In genomic region chr4:100695871-100696270, GRCh38 we compare ENCODE assay signal across 23 cellular contexts.
DNase-seq lines count a peak whose midpoint lies in the region; ATAC-seq, FAIRE-seq and TF ChIP-seq lines count a peak whose summit lies in the region.
"Had no signal": no experiment of that assay in that cellular context is flagged by ENCODE, and none has a peak within 500 bp of the region (broad histone marks: within the 10 kb centered on the region; RNA-seq: fewer than 3 reads in every experiment).

No MANE protein-coding gene starts in this region.

- H3K4me1 ChIP-seq in left ventricle myocardium inferior (peaks cover 9% of the 10 kb centered on the region), heart right ventricle (peaks cover 0 to 13% (median 0%) of the 10 kb centered on the region in 9 donors), endothelial cell of umbilical vein (ENCODE audit: control insufficient read depth, extremely low read depth, insufficient read depth, low read length) (peaks cover 26% of the 10 kb centered on the region), neural progenitor cell (peaks cover 14% of the 10 kb centered on the region), right lobe of liver (no peaks in the 10 kb centered on the region)
- H3K4me1 ChIP-seq: A549, BLaER1 had no signal

- dilution Hi-C loops in endothelial cell of umbilical vein (cut with MboI; ENCODE audit: extremely low pct_ligation_motif_present, low sequenced_read_pairs): no loop called here

- H3K79me2 ChIP-seq in endothelial cell of umbilical vein (ENCODE audit: control insufficient read depth, insufficient read depth, low read length) (no peaks in the 10 kb centered on the region), neural progenitor cell (ENCODE audit: low read depth) (no peaks in the 10 kb centered on the region)

- no peaks in the 10 kb centered on the region for H3K9me3 ChIP-seq in left ventricle myocardium inferior (replicated peaks)
- no peaks in the 10 kb centered on the region for H3K9me3 ChIP-seq in heart right ventricle
- no peaks in the 10 kb centered on the region for H3K9me3 ChIP-seq in endothelial cell of umbilical vein (replicated peaks; ENCODE audit: control insufficient read depth, insufficient read depth, low read length)
- no peaks in the 10 kb centered on the region for H3K9me3 ChIP-seq in neural progenitor cell (ENCODE audit: low read depth)
- peaks cover 0 to 4% (median 0%) of the 10 kb centered on the region in 4 donors for H3K9me3 ChIP-seq in right lobe of liver
- H3K9me3 ChIP-seq: A549, BLaER1 had no signal

- peaks cover 2% of the 10 kb centered on the region for H3K27me3 Mint-ChIP-seq in neural progenitor cell (ENCODE audit: insufficient read depth, low read depth)

- H3K27ac ChIP-seq in left ventricle myocardium inferior (replicated peaks) (no peak overlapping the region), heart right ventricle (no peak overlapping the region), endothelial cell of umbilical vein (ENCODE audit: insufficient read depth, low read depth, low read length) (no peak overlapping the region), neural progenitor cell (no peak overlapping the region), right lobe of liver (no peak overlapping the region)
- H3K27ac ChIP-seq: 22Rv1, A549, BLaER1 had no signal

- no peaks in the 10 kb centered on the region for H3F3A ChIP-seq in neural progenitor cell (ENCODE audit: low read depth)

- FAIRE-seq in endothelial cell of umbilical vein (lab: Jason Lieb, UNC): no peak
- FAIRE-seq: A549, G401.6, GM12891, GM18507, H1, HepG2 had no signal

- BruUV-seq in endothelial cell of umbilical vein (replicated peaks; lab: Mats Ljungman, UMichigan): no TSS peak

- no peak overlapping the region for H3K27ac Mint-ChIP-seq in neural progenitor cell
- H3K27ac Mint-ChIP-seq: CD14-positive monocyte; CD4-positive, alpha-beta memory T cell; H9; IgD-negative memory B cell had no signal

- ATAC-seq in heart right ventricle: no peak
- ATAC-seq in right lobe of liver: no peak
- ATAC-seq: A549, HepG2 had no signal

- POLR2A ChIA-PET in endothelial cell of umbilical vein (lab: Charles Lee): no interaction called here

- DNase-seq in left ventricle myocardium inferior (no peak), heart right ventricle (no peak), endothelial cell of umbilical vein (ENCODE audit: low read depth, low spot score) (peak; percentile 24), neural progenitor cell (ENCODE audit: low spot score) (no peak), right lobe of liver (no peak), COLO668 (lab: John Stamatoyannopoulos, UW; ENCODE audit: unreplicated experiment) (no peak), cerebellum (ENCODE audit: low spot score) (no peak)
- DNase-seq: CD4-positive, alpha-beta memory T cell; COR-L47; DMS 273 treated with DMSO at 0.1 percent for 48 hours; DMS53; H9; KBM-7 had no signal

- peaks cover 10% of the 10 kb centered on the region for H3K4me1 Mint-ChIP-seq in neural progenitor cell
- H3K4me1 Mint-ChIP-seq: CD14-positive monocyte; CD4-positive, alpha-beta memory T cell; IgD-negative memory B cell had no signal

- TF ChIP-seq CTCF in left ventricle myocardium inferior (IDR thresholded peaks at IDR 0.05; ENCODE audit: borderline replicate concordance) (no peak), heart right ventricle (IDR thresholded peaks at IDR 0.05) (no peak), endothelial cell of umbilical vein (IDR thresholded peaks at IDR 0.05; ENCODE audit: extremely low read depth in 1 of 2, insufficient read depth in 1 of 2, low read depth in 1 of 2, low read length in 2 of 2) (no peak), neural progenitor cell (IDR thresholded peaks at IDR 0.05) (no peak), right lobe of liver (IDR thresholded peaks at IDR 0.05) (no peak)

- H3K4me3 ChIP-seq in left ventricle myocardium inferior: peak overlapping the region; percentile 42
- peak overlapping the region in 1 of 10 donors; percentile 34 for H3K4me3 ChIP-seq in heart right ventricle
- no peak overlapping the region for H3K4me3 ChIP-seq in endothelial cell of umbilical vein (replicated peaks in 1 of 3; ENCODE audit: insufficient read depth in 1 of 3, low read depth in 1 of 3, low read length in 3 of 3)
- no peak overlapping the region for H3K4me3 ChIP-seq in neural progenitor cell
- no peak overlapping the region for H3K4me3 ChIP-seq in right lobe of liver
- H3K4me3 ChIP-seq: A549, BLaER1 had no signal

- intact Hi-C loops in left ventricle myocardium inferior (cut with micrococcal nuclease): no loop called here
- intact Hi-C loops in heart right ventricle (cut with DNase I): loop anchor here in 1 of 10 donors (5.0 kb wide), 1 partner anchor 41 kb away; no protein-coding TSS in a partner anchor
- intact Hi-C loops in endothelial cell of umbilical vein (cut with micrococcal nuclease): loop anchor here (1.0 to 2.0 kb wide), 4 partner anchors 19 to 178 kb away; partner anchors contain the start of gene EMCN
- intact Hi-C loops in right lobe of liver (cut with DNase I): no loop called here

- H3K4me2 ChIP-seq in endothelial cell of umbilical vein (ENCODE audit: insufficient read depth, low read length) (peak overlapping the region; percentile 48), neural progenitor cell (no peak overlapping the region)
- H3K4me2 ChIP-seq: A549, BLaER1 had no signal

- no peak overlapping the region for H3K4me3 Mint-ChIP-seq in neural progenitor cell
- H3K4me3 Mint-ChIP-seq: CD14-positive monocyte; CD4-positive, alpha-beta memory T cell; H9; IgD-negative memory B cell had no signal

- no peak overlapping the region for H3K9ac ChIP-seq in endothelial cell of umbilical vein (replicated peaks; ENCODE audit: extremely low read depth, insufficient read depth, low read length)
- no peak overlapping the region for H3K9ac ChIP-seq in neural progenitor cell
- H3K9ac ChIP-seq: BLaER1 had no signal

- CTCF ChIA-PET in endothelial cell of umbilical vein (lab: Charles Lee): interaction anchor here (0.5 to 2.0 kb wide), 2 partner anchors 17 to 1568 kb away, joined by 3 to 4 read pairs; no protein-coding TSS in a partner anchor

- TF ChIP-seq POLR2A in endothelial cell of umbilical vein (IDR thresholded peaks at IDR 0.05; ENCODE audit: low read depth, low read length) (no peak), right lobe of liver (IDR thresholded peaks at IDR 0.05) (no peak)

- H3K36me3 ChIP-seq in left ventricle myocardium inferior (no peaks in the 10 kb centered on the region), heart right ventricle (no peaks in the 10 kb centered on the region), endothelial cell of umbilical vein (ENCODE audit: control insufficient read depth in 2 of 2, extremely low read depth in 1 of 2, insufficient read depth in 2 of 2, low read length in 2 of 2) (no peaks in the 10 kb centered on the region), neural progenitor cell (no peaks in the 10 kb centered on the region), right lobe of liver (no peaks in the 10 kb centered on the region)
- H3K36me3 ChIP-seq: BLaER1 had no signal

- H3K9me3 Mint-ChIP-seq in neural progenitor cell: no peaks in the 10 kb centered on the region
- H3K9me3 Mint-ChIP-seq: CD4-positive, alpha-beta memory T cell had no signal

- H3K9me1 ChIP-seq in endothelial cell of umbilical vein (replicated peaks; ENCODE audit: control insufficient read depth, extremely low read depth, insufficient read depth, low read length): no peaks in the 10 kb centered on the region

- no peaks in the 10 kb centered on the region for H3K36me3 Mint-ChIP-seq in neural progenitor cell
- H3K36me3 Mint-ChIP-seq: CD14-positive monocyte; CD4-positive, alpha-beta memory T cell; IgD-negative memory B cell had no signal

- H3K27me3 ChIP-seq in left ventricle myocardium inferior (ENCODE audit: low read depth): no peaks in the 10 kb centered on the region
- H3K27me3 ChIP-seq in heart right ventricle: no peaks in the 10 kb centered on the region
- no peaks in the 10 kb centered on the region for H3K27me3 ChIP-seq in endothelial cell of umbilical vein (ENCODE audit: control insufficient read depth in 2 of 2, insufficient read depth in 2 of 2, low read length in 2 of 2)
- H3K27me3 ChIP-seq in neural progenitor cell: no peaks in the 10 kb centered on the region
- no peaks in the 10 kb centered on the region for H3K27me3 ChIP-seq in right lobe of liver
- H3K27me3 ChIP-seq: BLaER1 had no signal

- H4K20me1 ChIP-seq in endothelial cell of umbilical vein (replicated peaks; ENCODE audit: control insufficient read depth, extremely low read depth, insufficient read depth, low read length) (no peaks in the 10 kb centered on the region), neural progenitor cell (ENCODE audit: low read depth) (no peaks in the 10 kb centered on the region)
- H4K20me1 ChIP-seq: BLaER1 had no signal

- WGBS in heart right ventricle, 2 donors: 41 to 74% methylated on average over 1 of the region's 1 CpG
- WGBS in right lobe of liver (ENCODE audit: insufficient coverage, low coverage, low lambda C conversion rate, missing lambda C conversion rate): 50% methylated on average over 1 of the region's 1 CpG

- H2AFZ ChIP-seq in endothelial cell of umbilical vein (ENCODE audit: low read depth, low read length) (no peak overlapping the region), neural progenitor cell (replicated peaks) (peak overlapping the region; percentile 99)

TF ChIP-seq in endothelial cell of umbilical vein, 7 proteins besides CTCF, POLR2A, EP300 and RAD21:
- TF ChIP-seq GATA2 (IDR thresholded peaks at IDR 0.05; ENCODE audit: insufficient read depth, insufficient read length, low read depth, low read length) (no peak), FOS (IDR thresholded peaks at IDR 0.05; ENCODE audit: borderline replicate concordance, insufficient read depth, low read length) (no peak), EZH2 (IDR thresholded peaks at IDR 0.05; ENCODE audit: borderline replicate concordance, low read depth, low read length, severe bottlenecking) (no peak), POLR2AphosphoS5 (IDR thresholded peaks at IDR 0.05; ENCODE audit: insufficient read depth, low read depth, low read length) (no peak), MYC (IDR thresholded peaks at IDR 0.05; ENCODE audit: low read depth, low read length) (no peak), JUN (IDR thresholded peaks at IDR 0.05; ENCODE audit: borderline replicate concordance, insufficient read depth, insufficient read length, low read depth) (no peak)
- TF ChIP-seq, protein P1, sequence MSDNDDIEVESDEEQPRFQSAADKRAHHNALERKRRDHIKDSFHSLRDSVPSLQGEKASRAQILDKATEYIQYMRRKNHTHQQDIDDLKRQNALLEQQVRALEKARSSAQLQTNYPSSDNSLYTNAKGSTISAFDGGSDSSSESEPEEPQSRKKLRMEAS (IDR thresholded peaks at IDR 0.05; ENCODE audit: insufficient read depth, insufficient read length): no peak
